Comparison of ENCODE assay signal across 8 cellular contexts in genomic region chr17:40026816-40027613, GRCh38. TPM values are rescaled to one million over a fixed set of nuclear protein-coding genes. Genes with fewer than 3 reads are reported as not detected.
DNase-seq lines count a peak whose midpoint lies in the region; ATAC-seq and TF ChIP-seq lines count a peak whose summit lies in the region.

No MANE protein-coding gene starts in this region.

- 33 to 41% (median 39%) methylated on average over 24 to 33 of the region's 33 CpGs for WGBS in heart left ventricle, 4 donors
- WGBS in psoas muscle, 3 donors, result 26 to 31% (median 26%) methylated on average over 33 of the region's 33 CpGs

- H3K27ac ChIP-seq in heart left ventricle, result peak overlapping the region in 3 of 12 donors; percentile 14 to 31 (median 18)
- H3K27ac ChIP-seq in psoas muscle, result peak overlapping the region; percentile 28
- H3K27ac ChIP-seq in uterus, result peak overlapping the region; percentile 55 to 65

- H3K36me3 ChIP-seq in adipocyte (ENCODE audit: control insufficient read depth, insufficient read depth, low read length, severe bottlenecking), result peaks cover 56% of the 10 kb centered on the region
- H3K36me3 ChIP-seq in heart left ventricle, result peaks cover 0 to 96% (median 85%) of the 10 kb centered on the region in 9 donors
- H3K36me3 ChIP-seq in psoas muscle (ENCODE audit: insufficient read depth in 1 of 2, low read depth in 1 of 2), result peaks cover 7 to 90% of the 10 kb centered on the region in 2 donors
- no peaks in the 10 kb centered on the region for H3K36me3 ChIP-seq in uterus

- H3K27me3 ChIP-seq in adipocyte (replicated peaks; ENCODE audit: control insufficient read depth, insufficient read depth, low read length) (no peaks in the 10 kb centered on the region), heart left ventricle (no peaks in the 10 kb centered on the region), psoas muscle (ENCODE audit: insufficient read depth in 3 of 3, low read length in 2 of 3) (no peaks in the 10 kb centered on the region), uterus (no peaks in the 10 kb centered on the region)

- TF ChIP-seq POLR2A in heart left ventricle (IDR thresholded peaks at IDR 0.05) (no peak), uterus (IDR thresholded peaks at IDR 0.05) (no peak)

- H3K4me1 ChIP-seq in adipocyte (ENCODE audit: control insufficient read depth, insufficient read depth, low read length), result no peaks in the 10 kb centered on the region
- peaks cover 0 to 30% (median 11%) of the 10 kb centered on the region in 12 donors for H3K4me1 ChIP-seq in heart left ventricle
- peaks cover 49% of the 10 kb centered on the region for H3K4me1 ChIP-seq in psoas muscle
- peaks cover 0 to 19% of the 10 kb centered on the region in 2 donors for H3K4me1 ChIP-seq in uterus

- H3K27me3 Mint-ChIP-seq in T-cell, result no peaks in the 10 kb centered on the region

- TF ChIP-seq CTCF in GM12874 (IDR thresholded peaks at IDR 0.05; ENCODE audit: insufficient read depth, low read depth, low read length) (peak; percentile 93), heart left ventricle (IDR thresholded peaks at IDR 0.05) (peak; percentile 86 to 98 (median 94)), psoas muscle (IDR thresholded peaks at IDR 0.05) (peak; percentile 90), uterus (IDR thresholded peaks at IDR 0.05) (peak; percentile 89 to 92 (median 92))

- H3K36me3 Mint-ChIP-seq in T-cell, result peaks cover 33% of the 10 kb centered on the region

- ATAC-seq in T-cell (replicated peaks in 1 of 4) (peak; percentile 74 to 86 (median 78)), heart left ventricle (peak; percentile 85 to 93 (median 88)), psoas muscle (peak; percentile 80 to 87 (median 83)), GM18498 (IDR thresholded peaks at IDR 0.05; ENCODE audit: unreplicated experiment) (no peak)

- H3K9ac ChIP-seq in adipocyte (ENCODE audit: low read length), result no peak overlapping the region

- H3K9me3 Mint-ChIP-seq in T-cell, result no peaks in the 10 kb centered on the region

- H3K4me3 Mint-ChIP-seq in T-cell, result no peak overlapping the region

- POLR2A ChIA-PET in T-cell (lab: Charles Lee), result interaction anchor here in 1 of 2 donors (0.6 kb wide), 1 partner anchor 157 kb away, joined by 4 read pairs; no protein-coding TSS in a partner anchor

- H3K27ac Mint-ChIP-seq in T-cell, result no peak overlapping the region

- intact Hi-C loops in heart left ventricle (cut with DNase I) (loop anchor here in 6 of 10 donors (2.0 to 10.0 kb wide), 4 partner anchors 14 to 148 kb away; partner anchors contain the start of gene RAPGEFL1 (in 1 of the 6)), psoas muscle (cut with DNase I) (loop anchor here in 1 of 2 donors (2.0 to 5.0 kb wide), 2 partner anchors 14 to 70 kb away; no protein-coding TSS in a partner anchor), uterus (cut with DNase I; ENCODE audit: low total_unique reads) (no loop called here)

- DNase-seq in NCI-H1092 treated with DMSO at 0.1 percent for 48 hours (lab: John Stamatoyannopoulos, UW) (peak; percentile 68), T-cell (peak; percentile 33 to 74 (median 64)), adipocyte (ENCODE audit: low read depth) (peak; percentile 91), heart left ventricle (peak; percentile 83 to 90 (median 83)), psoas muscle (peak; percentile 84 to 93), uterus (peak; percentile 87 to 90)

- CTCF ChIA-PET in T-cell (lab: Charles Lee), result interaction anchor here (0.5 to 2.0 kb wide), 12 partner anchors 10 to 470 kb away, joined by 3 to 6 read pairs (median 3); partner anchors contain the start of gene CSF3 (in 1 of the 2)

- H3K4me3 ChIP-seq in adipocyte (ENCODE audit: low read length) (no peak overlapping the region), heart left ventricle (no peak overlapping the region), psoas muscle (no peak overlapping the region), uterus (no peak overlapping the region)

- peaks cover 18 to 21% (median 21%) of the 10 kb centered on the region in 3 donors for H3K4me1 Mint-ChIP-seq in T-cell

- H3K9me3 ChIP-seq in adipocyte (ENCODE audit: control insufficient read depth, low read length) (no peaks in the 10 kb centered on the region), heart left ventricle (no peaks in the 10 kb centered on the region), psoas muscle (no peaks in the 10 kb centered on the region), uterus (no peaks in the 10 kb centered on the region)

RNA-seq across cellular contexts. Expression of gene CSF3, which starts 11.8 kb away (rescaled TPM):
- total RNA-seq in T-cell (not detected), heart left ventricle (1 to 10 TPM in 1 of 9 donors, under 1 TPM in 1, not detected in 7; 0.80 to 1.3 TPM), psoas muscle (10 to 100 TPM in 2 of 4 donors, under 1 TPM in 2; 0.30 to 39.8 (median 19.4) TPM), uterus (1 to 10 TPM in 1 of 4 donors, under 1 TPM in 1, not detected in 2; 0.29 to 5.0 TPM)
- polyA plus RNA-seq in heart left ventricle (under 1 TPM; 0.14 to 0.46 TPM), psoas muscle (10 to 100 TPM in 1 of 3 donors, 1 to 10 TPM in 2; 3.4 to 46.2 (median 3.9) TPM)

RNA-seq across cellular contexts. Expression of gene MED24, which starts 27.2 kb away (rescaled TPM):
- total RNA-seq in T-cell, result 100 to 1,000 TPM in 1 of 5 donors, 10 to 100 TPM in 4; 75.9 to 104 (median 87.0) TPM
- total RNA-seq in heart left ventricle, result 10 to 100 TPM; 51.1 to 75.4 (median 58.3) TPM
- polyA plus RNA-seq in heart left ventricle, result 10 to 100 TPM; 52.7 to 61.8 TPM
- total RNA-seq in psoas muscle, result 100 to 1,000 TPM in 2 of 4 donors, 10 to 100 TPM in 2; 56.3 to 120 (median 87.9) TPM
- polyA plus RNA-seq in psoas muscle, result 100 to 1,000 TPM in 1 of 3 donors, 10 to 100 TPM in 2; 51.1 to 115 (median 55.9) TPM
- 100 to 1,000 TPM in 1 of 4 donors, 10 to 100 TPM in 3; 17.6 to 111 (median 44.7) TPM for total RNA-seq in uterus

RNA-seq across cellular contexts. Expression of gene THRA, which starts 35.8 kb away (rescaled TPM):
- total RNA-seq in T-cell, result 10 to 100 TPM; 30.4 to 54.0 (median 48.9) TPM
- 100 to 1,000 TPM in 1 of 9 donors, 10 to 100 TPM in 8; 63.2 to 105 (median 73.2) TPM for total RNA-seq in heart left ventricle
- polyA plus RNA-seq in heart left ventricle, result 10 to 100 TPM; 50.6 to 56.2 TPM
- total RNA-seq in psoas muscle, result 10 to 100 TPM; 39.5 to 55.1 (median 42.9) TPM
- polyA plus RNA-seq in psoas muscle, result 10 to 100 TPM in 2 of 3 donors, 1 to 10 TPM in 1; 9.5 to 60.0 (median 29.0) TPM
- 100 to 1,000 TPM in 1 of 4 donors, 10 to 100 TPM in 3; 19.7 to 124 (median 63.1) TPM for total RNA-seq in uterus

RNA-seq across cellular contexts. Expression of gene PSMD3, which starts 46.4 kb away (rescaled TPM):
- total RNA-seq in T-cell (10 to 100 TPM; 60.8 to 69.0 (median 63.5) TPM), heart left ventricle (100 to 1,000 TPM in 2 of 9 donors, 10 to 100 TPM in 7; 68.9 to 117 (median 83.3) TPM), psoas muscle (100 to 1,000 TPM; 137 to 253 (median 220) TPM), uterus (100 to 1,000 TPM in 1 of 4 donors, 10 to 100 TPM in 3; 62.0 to 158 (median 84.7) TPM)
- polyA plus RNA-seq in heart left ventricle (100 to 1,000 TPM in 1 of 2 donors, 10 to 100 TPM in 1; 72.6 to 142 TPM), psoas muscle (100 to 1,000 TPM; 168 to 392 (median 234) TPM)
